Comparison of ENCODE assay signal across 1 cellular context in genomic region chr7:132846086-132846485, GRCh38.
TF ChIP-seq lines count a peak whose summit lies in the region.

No MANE protein-coding gene starts in this region.

TF ChIP-seq in K562, 482 proteins besides CTCF, POLR2A, EP300 and RAD21 (continued from another document):
- peak; percentile 55 for TF ChIP-seq CHD7 (IDR thresholded peaks at IDR 0.05; ENCODE audit: low read depth, low read length)
- no peak for TF ChIP-seq XRCC4 (IDR thresholded peaks at IDR 0.05; ENCODE audit: extremely low read depth, insufficient read depth, insufficient read length)
- TF ChIP-seq TBP (optimal IDR thresholded peaks at IDR 0.05; ENCODE audit: low read depth, low read length), result no peak
- peak; percentile 47; the same call in 1 of the 2 replicates for TF ChIP-seq TCF3 (CRISPR knock-in tag; IDR thresholded peaks at IDR 0.05)
- peak; percentile 54; the same call in 1 of the 2 replicates for TF ChIP-seq HMBOX1 (IDR thresholded peaks at IDR 0.05)
- no peak for TF ChIP-seq SIN3A (IDR thresholded peaks at IDR 0.05; ENCODE audit: borderline replicate concordance in 2 of 2, control insufficient read depth in 1 of 2, low read depth in 2 of 2, low read length in 2 of 2)
- TF ChIP-seq PKNOX1 (IDR thresholded peaks at IDR 0.05), result peak; percentile 72
- no peak for TF ChIP-seq SNRNP70 (optimal IDR thresholded peaks at IDR 0.05; ENCODE audit: low read depth, low read length)
- no peak for TF ChIP-seq ZKSCAN8 (CRISPR knock-in tag; IDR thresholded peaks at IDR 0.05)
